In the genomic region with DNA sequence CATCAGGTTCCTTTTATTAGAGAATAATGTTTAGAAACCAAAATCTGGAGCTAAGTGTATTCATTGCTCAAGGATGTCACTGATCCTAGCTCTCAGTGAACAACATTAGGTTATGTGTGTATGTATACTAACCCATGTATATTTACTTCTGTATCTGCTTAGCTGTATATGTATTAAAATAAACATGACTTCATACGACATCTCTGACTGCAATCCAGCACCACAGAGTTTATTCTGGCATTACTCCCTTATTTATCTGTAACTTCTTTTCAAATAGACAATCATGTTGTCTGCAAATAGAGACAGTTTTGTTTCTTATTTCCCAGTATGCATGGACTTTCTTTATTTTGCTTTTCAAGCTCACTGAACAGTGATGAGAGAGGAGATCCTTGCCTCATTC, we compare ENCODE assay signal across 24 cellular contexts.
"Had no signal": no experiment of that assay in that cellular context is flagged by ENCODE, and none has a peak within 500 bp of the region (broad histone marks: within the 10 kb centered on the region; RNA-seq: fewer than 3 reads in every experiment).

No MANE protein-coding gene starts in this region.

- H3K4me1 Mint-ChIP-seq: activated CD4-positive, alpha-beta T cell treated with anti-CD3 and anti-CD28 coated beads, Interleukin-2, amount 10 ng/mL, durations not matched to agents 24 days and 14 days; activated naive CD4-positive, alpha-beta T cell treated with anti-CD3 and anti-CD28 coated beads, Interleukin-2, amount 50 U/mL, for 24 hours; activated naive CD8-positive, alpha-beta T cell treated with anti-CD3 and anti-CD28 coated beads, Interleukin-2, amount 10 ng/mL, durations not matched to agents 7 days and 5 days had no signal

- H3K27ac Mint-ChIP-seq: activated CD4-positive, alpha-beta T cell treated with anti-CD3 and anti-CD28 coated beads, Interleukin-2, amount 10 ng/mL, durations not matched to agents 24 days and 14 days; activated CD8-positive, alpha-beta T cell treated with anti-CD3 and anti-CD28 coated beads for 36 hours; activated naive CD4-positive, alpha-beta T cell treated with anti-CD3 and anti-CD28 coated beads, Interleukin-2, amount 50 U/mL, for 24 hours; activated naive CD8-positive, alpha-beta T cell treated with anti-CD3 and anti-CD28 coated beads, Interleukin-2, amount 10 ng/mL, durations not matched to agents 7 days and 5 days; activated T-cell treated with anti-CD3 and anti-CD28 coated beads, Interleukin-2, amount 50 U/mL, for 24 hours; activated T-helper 2 cell treated with anti-CD3 and anti-CD28 coated beads, Interferon-gamma antibody, Interleukin-2, Interleukin-4, amounts not matched to agents 10 μg/mL and 5 μg/mL and 100 μg/mL, durations not matched to agents 14 hours and 24 hours and 36 hours had no signal

- H3K9me3 Mint-ChIP-seq: activated CD4-positive, alpha-beta T cell treated with anti-CD3 and anti-CD28 coated beads, Interleukin-2, amount 10 ng/mL, durations not matched to agents 24 days and 14 days; activated CD8-positive, alpha-beta T cell treated with anti-CD3 and anti-CD28 coated beads for 36 hours; activated naive CD4-positive, alpha-beta T cell treated with anti-CD3 and anti-CD28 coated beads, Interleukin-2, amount 50 U/mL, for 24 hours; activated naive CD8-positive, alpha-beta T cell treated with anti-CD3 and anti-CD28 coated beads, Interleukin-2, amount 10 ng/mL, durations not matched to agents 7 days and 5 days; activated T-helper 2 cell treated with anti-CD3 and anti-CD28 coated beads, Interferon-gamma antibody, Interleukin-2, Interleukin-4, amounts not matched to agents 10 μg/mL and 5 μg/mL and 100 μg/mL, durations not matched to agents 14 hours and 24 hours and 36 hours had no signal

- H3K36me3 Mint-ChIP-seq: activated naive CD4-positive, alpha-beta T cell treated with anti-CD3 and anti-CD28 coated beads, Interleukin-2, amount 50 U/mL, for 24 hours; activated naive CD8-positive, alpha-beta T cell treated with anti-CD3 and anti-CD28 coated beads, Interleukin-2, amount 10 ng/mL, durations not matched to agents 7 days and 5 days had no signal

- H3K27me3 Mint-ChIP-seq: activated CD8-positive, alpha-beta T cell treated with anti-CD3 and anti-CD28 coated beads for 36 hours had no signal

- DNase-seq: activated CD4-positive, alpha-beta T cell treated with anti-CD3 and anti-CD28 coated beads, Interleukin-2, amount 10 ng/mL, durations not matched to agents 24 days and 14 days; activated CD4-positive, alpha-beta T cell treated with anti-CD3 and anti-CD28 coated beads, Interleukin-2, amount 50 U/mL, for 4 hours; activated CD8-positive, alpha-beta T cell treated with anti-CD3 and anti-CD28 coated beads for 36 hours; activated gamma-delta T cell; activated naive CD4-positive, alpha-beta T cell treated with Interleukin-2 at 50 U/mL for 16 hours; activated naive CD8-positive, alpha-beta T cell treated with anti-CD3 and anti-CD28 coated beads, Interleukin-2, amount 10 ng/mL, durations not matched to agents 7 days and 5 days; activated T-cell treated with anti-CD3 and anti-CD28 coated beads, Interleukin-2, amount 50 U/mL, for 24 hours; amygdala; MG63; NCI-H1092; NCI-H1436 treated with DMSO at 0.1 percent for 48 hours; NCI-H1694 treated with DMSO at 0.1 percent for 48 hours; NCI-H2029; NCI-H345; NCI-H524 treated with DMSO at 0.1 percent for 48 hours; SIG-M5; SW 1271; T-helper 1 cell; T-helper 2 cell; T-helper 9 cell had no signal

- ATAC-seq: activated CD8-positive, alpha-beta T cell treated with anti-CD3 and anti-CD28 coated beads for 36 hours; K562; Panc1 had no signal

- FAIRE-seq: K562 had no signal

- H3K4me3 Mint-ChIP-seq: activated CD4-positive, alpha-beta T cell treated with anti-CD3 and anti-CD28 coated beads, Interleukin-2, amount 10 ng/mL, durations not matched to agents 24 days and 14 days; activated CD8-positive, alpha-beta T cell treated with anti-CD3 and anti-CD28 coated beads for 36 hours; activated naive CD4-positive, alpha-beta T cell treated with anti-CD3 and anti-CD28 coated beads, Interleukin-2, amount 50 U/mL, for 24 hours; activated naive CD8-positive, alpha-beta T cell treated with anti-CD3 and anti-CD28 coated beads, Interleukin-2, amount 10 ng/mL, durations not matched to agents 7 days and 5 days; activated T-cell treated with anti-CD3 and anti-CD28 coated beads, Interleukin-2, amount 50 U/mL, for 24 hours had no signal
